ENCODE assay signal across 17 cellular contexts in genomic region chr11:33588056-33588455, GRCh38.
A peak's percentile ranks its signal among the peaks of the same experiment; 100 is the strongest.
DNase-seq lines count a peak whose midpoint lies in the region; ATAC-seq and TF ChIP-seq lines count a peak whose summit lies in the region.
"Had no signal": no experiment of that assay in that cellular context is flagged by ENCODE, and none has a peak within 500 bp of the region (broad histone marks: within the 10 kb centered on the region; RNA-seq: fewer than 3 reads in every experiment).

No MANE protein-coding gene starts in this region.

- DNase-seq in cardiac muscle cell (ENCODE audit: low read depth in 1 of 2, low spot score in 1 of 2) (peak; percentile 11 to 42), right cardiac atrium (no peak), fibroblast of pulmonary artery (ENCODE audit: low read depth) (peak; percentile 8), HuH-7 (ENCODE audit: low spot score) (no peak), SW480 (ENCODE audit: low spot score) (no peak)
- no peak for DNase-seq in activated CD4-positive, alpha-beta T cell treated with anti-CD3 and anti-CD28 coated beads, Interleukin-2, amount 10 ng/mL, durations not matched to agents 24 days and 14 days
- DNase-seq: C1 segment of cervical spinal cord, DMS79 treated with DMSO at 0.1 percent for 48 hours, KG1, NCI-H1048, NCI-H1436 treated with DMSO at 0.1 percent for 48 hours, NCI-H2029 treated with DMSO at 0.1 percent for 48 hours, NCI-H2171 treated with DMSO at 0.1 percent for 48 hours, NCI-H524 had no signal

- H3K4me3 ChIP-seq in cardiac muscle cell (no peak overlapping the region), right cardiac atrium (ENCODE audit: low read length) (no peak overlapping the region), fibroblast of pulmonary artery (replicated peaks; ENCODE audit: low read depth, low read length) (no peak overlapping the region)

- no peaks in the 10 kb centered on the region for H3K36me3 ChIP-seq in cardiac muscle cell

- H3K9me3 ChIP-seq in cardiac muscle cell (ENCODE audit: low read depth) (no peaks in the 10 kb centered on the region), right cardiac atrium (ENCODE audit: control insufficient read depth, low read length) (peaks cover 2% of the 10 kb centered on the region)

- H3K27ac Mint-ChIP-seq in activated CD4-positive, alpha-beta T cell treated with anti-CD3 and anti-CD28 coated beads, Interleukin-2, amount 10 ng/mL, durations not matched to agents 24 days and 14 days, result no peak overlapping the region

- no peaks in the 10 kb centered on the region for H3K4me1 Mint-ChIP-seq in activated CD4-positive, alpha-beta T cell treated with anti-CD3 and anti-CD28 coated beads, Interleukin-2, amount 10 ng/mL, durations not matched to agents 24 days and 14 days

- intact Hi-C loops in right cardiac atrium (cut with DNase I), result no loop called here
- intact Hi-C loops in activated CD4-positive, alpha-beta T cell treated with anti-CD3 and anti-CD28 coated beads, Interleukin-2, amount 10 ng/mL, durations not matched to agents 24 days and 14 days (cut with micrococcal nuclease), result no loop called here

- no peaks in the 10 kb centered on the region for H3K27me3 Mint-ChIP-seq in activated CD4-positive, alpha-beta T cell treated with anti-CD3 and anti-CD28 coated beads, Interleukin-2, amount 10 ng/mL, durations not matched to agents 24 days and 14 days

- TF ChIP-seq CTCF in cardiac muscle cell (IDR thresholded peaks at IDR 0.05; ENCODE audit: low read depth, low read length) (no peak), fibroblast of pulmonary artery (IDR thresholded peaks at IDR 0.05; ENCODE audit: low read length, missing control alignments) (no peak)

- H3K4me1 ChIP-seq in cardiac muscle cell (ENCODE audit: low read depth) (no peaks in the 10 kb centered on the region), right cardiac atrium (ENCODE audit: control insufficient read depth, insufficient read depth, low read length) (no peaks in the 10 kb centered on the region)

- H3K9me3 Mint-ChIP-seq in activated CD4-positive, alpha-beta T cell treated with anti-CD3 and anti-CD28 coated beads, Interleukin-2, amount 10 ng/mL, durations not matched to agents 24 days and 14 days, result no peaks in the 10 kb centered on the region

- H3K27ac ChIP-seq in cardiac muscle cell (no peak overlapping the region), right cardiac atrium (ENCODE audit: low read length) (no peak overlapping the region)

- 62% methylated on average over 4 of the region's 4 CpGs for WGBS in right cardiac atrium

- no peak overlapping the region for H3K4me3 Mint-ChIP-seq in activated CD4-positive, alpha-beta T cell treated with anti-CD3 and anti-CD28 coated beads, Interleukin-2, amount 10 ng/mL, durations not matched to agents 24 days and 14 days

- ATAC-seq in right cardiac atrium, result no peak
- ATAC-seq in GM21423 (IDR thresholded peaks at IDR 0.05; ENCODE audit: unreplicated experiment), result no peak
- ATAC-seq: Panc1 had no signal

- no peaks in the 10 kb centered on the region for H3K27me3 ChIP-seq in cardiac muscle cell
- no peaks in the 10 kb centered on the region for H3K27me3 ChIP-seq in right cardiac atrium (ENCODE audit: control insufficient read depth, insufficient read depth)

- no peaks in the 10 kb centered on the region for H3K36me3 Mint-ChIP-seq in activated CD4-positive, alpha-beta T cell treated with anti-CD3 and anti-CD28 coated beads, Interleukin-2, amount 10 ng/mL, durations not matched to agents 24 days and 14 days (ENCODE audit: low read depth)

TF ChIP-seq in PFSK-1, 5 proteins besides CTCF, POLR2A, EP300 and RAD21:
- TF ChIP-seq POLR2AphosphoS5 (IDR thresholded peaks at IDR 0.05; ENCODE audit: low read depth, low read length) (no peak), TAF1 (IDR thresholded peaks at IDR 0.05; ENCODE audit: borderline replicate concordance, insufficient read depth, low read length) (no peak), REST (IDR thresholded peaks at IDR 0.05; ENCODE audit: insufficient read depth in 1 of 2, low read depth in 2 of 2, low read length in 2 of 2) (peak; percentile 68 to 92; a peak in 3 of 4 replicates)

Comparison
In these comparisons a context has a peak if more than half of its experiments do, and no peak if none do; other contexts are left out.
1. DNase-seq: peak in cardiac muscle cell (2 of 2) and fibroblast of pulmonary artery (single experiment); none in right cardiac atrium (0 of 3), activated CD4-positive, alpha-beta T cell treated with anti-CD3 and anti-CD28 coated beads, Interleukin-2, amount 10 ng/mL, durations not matched to agents 24 days and 14 days (single experiment), HuH-7 (single experiment) and SW480 (single experiment).